In genomic region chr3:186471781-186472180, GRCh38 we compare ENCODE assay signal across 18 cellular contexts.
DNase-seq lines count a peak whose midpoint lies in the region; ATAC-seq and TF ChIP-seq lines count a peak whose summit lies in the region.
"Had no signal": no experiment of that assay in that cellular context is flagged by ENCODE, and none has a peak within 500 bp of the region (broad histone marks: within the 10 kb centered on the region; RNA-seq: fewer than 3 reads in every experiment).

No MANE protein-coding gene starts in this region.

- H3K4me3 ChIP-seq in esophagus muscularis mucosa = no peak overlapping the region
- H3K4me3 ChIP-seq: MG63 had no signal

- intact Hi-C loops in esophagus muscularis mucosa (cut with DNase I) = no loop called here

- 80% methylated on average over 5 of the region's 5 CpGs for WGBS in esophagus muscularis mucosa

- H3K27me3 Mint-ChIP-seq in activated T-cell treated with anti-CD3 and anti-CD28 coated beads, Interleukin-2, amount 50 U/mL, for 24 hours = no peaks in the 10 kb centered on the region
- H3K27me3 Mint-ChIP-seq: IgD-negative memory B cell had no signal

- H3K36me3 Mint-ChIP-seq in activated T-cell treated with anti-CD3 and anti-CD28 coated beads, Interleukin-2, amount 50 U/mL, for 24 hours (ENCODE audit: low read depth) = no peaks in the 10 kb centered on the region
- H3K36me3 Mint-ChIP-seq: CD4-positive, alpha-beta memory T cell had no signal

- H3K27ac Mint-ChIP-seq in activated T-cell treated with anti-CD3 and anti-CD28 coated beads, Interleukin-2, amount 50 U/mL, for 24 hours = no peak overlapping the region
- H3K27ac Mint-ChIP-seq: CD4-positive, alpha-beta memory T cell; HFFc6; IgD-negative memory B cell had no signal

- H3K27ac ChIP-seq in C4-2B = peak overlapping the region; percentile 4; the same call in 1 of the 2 replicates
- no peak overlapping the region for H3K27ac ChIP-seq in esophagus muscularis mucosa (replicated peaks in 1 of 4)

- no peak for ATAC-seq in GM19328 (IDR thresholded peaks at IDR 0.05; ENCODE audit: unreplicated experiment)

- H3K36me3 ChIP-seq in esophagus muscularis mucosa = no peaks in the 10 kb centered on the region
- H3K36me3 ChIP-seq: MG63 had no signal

- DNase-seq in NCI-H1092 (lab: John Stamatoyannopoulos, UW) (peak; percentile 17), NCI-H524 (lab: John Stamatoyannopoulos, UW) (peak; percentile 85 to 96), esophagus muscularis mucosa (ENCODE audit: extremely low spot score) (peak; percentile 75)
- DNase-seq in activated CD8-positive, alpha-beta memory T cell treated with anti-CD3 and anti-CD28 coated beads, Interleukin-2, amount 50 U/mL, for 48 hours = no peak
- DNase-seq in activated T-cell treated with anti-CD3 and anti-CD28 coated beads, Interleukin-2, amount 50 U/mL, for 24 hours = no peak
- DNase-seq: Calu3; CD4-positive, alpha-beta memory T cell; H7; Karpas-422; MG63; NCI-H1105; NCI-H446 treated with DMSO at 0.1 percent for 48 hours; NCI-H774; T-helper 1 cell had no signal

- peaks cover 4 to 29% (median 19%) of the 10 kb centered on the region in 4 donors for H3K4me1 ChIP-seq in esophagus muscularis mucosa

- H3K4me1 Mint-ChIP-seq in activated T-cell treated with anti-CD3 and anti-CD28 coated beads, Interleukin-2, amount 50 U/mL, for 24 hours (ENCODE audit: low read depth) = peaks cover 1% of the 10 kb centered on the region
- H3K4me1 Mint-ChIP-seq: CD4-positive, alpha-beta memory T cell had no signal

- H3K4me3 Mint-ChIP-seq in activated T-cell treated with anti-CD3 and anti-CD28 coated beads, Interleukin-2, amount 50 U/mL, for 24 hours = no peak overlapping the region
- H3K4me3 Mint-ChIP-seq: CD4-positive, alpha-beta memory T cell; HFFc6; IgD-negative memory B cell had no signal

- H3K9me3 Mint-ChIP-seq in activated T-cell treated with anti-CD3 and anti-CD28 coated beads, Interleukin-2, amount 50 U/mL, for 24 hours = no peaks in the 10 kb centered on the region
- H3K9me3 Mint-ChIP-seq: CD4-positive, alpha-beta memory T cell; HFFc6; IgD-negative memory B cell had no signal

- TF ChIP-seq CTCF in C4-2B (conservative IDR thresholded peaks at IDR 0.05) (no peak), esophagus muscularis mucosa (IDR thresholded peaks at IDR 0.05) (no peak)

- no peaks in the 10 kb centered on the region for H3K27me3 ChIP-seq in esophagus muscularis mucosa

- TF ChIP-seq POLR2A in esophagus muscularis mucosa (IDR thresholded peaks at IDR 0.05; ENCODE audit: low read depth) = no peak

- TF ChIP-seq EP300 in esophagus muscularis mucosa (IDR thresholded peaks at IDR 0.05) = no peak

- H3K9me3 ChIP-seq in esophagus muscularis mucosa = no peaks in the 10 kb centered on the region
- H3K9me3 ChIP-seq: MG63 had no signal

Comparison
In these comparisons a context has a peak if more than half of its experiments do, and no peak if none do; other contexts are left out.
1. DNase-seq: peak in NCI-H1092 (single experiment), NCI-H524 (2 of 2) and esophagus muscularis mucosa (single experiment); none in activated CD8-positive, alpha-beta memory T cell treated with anti-CD3 and anti-CD28 coated beads, Interleukin-2, amount 50 U/mL, for 48 hours (single experiment) and activated T-cell treated with anti-CD3 and anti-CD28 coated beads, Interleukin-2, amount 50 U/mL, for 24 hours (single experiment).